27 cellular contexts compared by ENCODE assay signal in genomic region chr3:10444511-10444910, GRCh38.
"Had no signal": no experiment of that assay in that cellular context is flagged by ENCODE, and none has a peak within 500 bp of the region (broad histone marks: within the 10 kb centered on the region; RNA-seq: fewer than 3 reads in every experiment).

No MANE protein-coding gene starts in this region.

- H3K4me1 Mint-ChIP-seq: activated CD8-positive, alpha-beta memory T cell treated with anti-CD3 and anti-CD28 coated beads, Interleukin-2, amount 10 ng/mL, durations not matched to agents 7 days and 5 days; activated naive CD4-positive, alpha-beta T cell treated with anti-CD3 and anti-CD28 coated beads, Interleukin-2, amount 50 U/mL, for 24 hours; nephron had no signal

- DNase-seq: activated B cell treated with CpG ODN at 0.5 μM for 24 hours; activated CD4-positive, alpha-beta memory T cell treated with anti-CD3 and anti-CD28 coated beads for 36 hours; activated CD4-positive, alpha-beta T cell treated with anti-CD3 and anti-CD28 coated beads for 48 hours; activated CD8-positive, alpha-beta memory T cell treated with anti-CD3 and anti-CD28 coated beads, Interleukin-2, amount 10 ng/mL, durations not matched to agents 7 days and 5 days; activated gamma-delta T cell treated with Interleukin-2 at 50 U/mL for 16 hours; adrenal gland; brain microvascular endothelial cell; central memory CD4-positive, alpha-beta T cell; left colon; mesenchymal stem cell; nucleus accumbens; right lobe of liver; stimulated activated CD4-positive, alpha-beta T cell treated with anti-CD3 and anti-CD28 coated beads, Interleukin-15, amount 100 ng/mL, for 24 hours; stimulated activated CD8-positive, alpha-beta memory T cell treated with anti-CD3 and anti-CD28 coated beads, Interleukin-4, amount 100 ng/mL, for 48 hours; stimulated activated naive CD4-positive, alpha-beta T cell; T1000; testis; trophoblast cell had no signal

- H3K4me1 ChIP-seq: adrenal gland, ascending aorta, parathyroid adenoma, testis, vagina had no signal

- H3K27me3 Mint-ChIP-seq: activated B cell treated with CpG ODN at 0.5 μM for 24 hours; activated CD4-positive, alpha-beta memory T cell treated with anti-CD3 and anti-CD28 coated beads for 36 hours; activated naive CD4-positive, alpha-beta T cell treated with anti-CD3 and anti-CD28 coated beads, Interleukin-2, amount 50 U/mL, for 24 hours had no signal

- H3K27ac Mint-ChIP-seq: activated B cell treated with CpG ODN at 0.5 μM for 24 hours; activated CD4-positive, alpha-beta memory T cell treated with anti-CD3 and anti-CD28 coated beads for 36 hours; activated CD8-positive, alpha-beta memory T cell treated with anti-CD3 and anti-CD28 coated beads, Interleukin-2, amount 10 ng/mL, durations not matched to agents 7 days and 5 days; activated naive CD4-positive, alpha-beta T cell treated with anti-CD3 and anti-CD28 coated beads, Interleukin-2, amount 50 U/mL, for 24 hours; nephron; T-helper 1 cell treated with Interleukin-12 subunit alpha and Interleukin-12 subunit beta and Interleukin-4 antibody, amounts not matched to agents 30 μg/mL and 1 μg/mL, for 36 hours had no signal

- ATAC-seq: activated CD8-positive, alpha-beta memory T cell treated with anti-CD3 and anti-CD28 coated beads, Interleukin-2, amount 10 ng/mL, durations not matched to agents 7 days and 5 days; left colon; right lobe of liver had no signal

- H3K4me3 ChIP-seq: adrenal gland, ascending aorta, coronary artery, right lobe of liver, skin epidermis, testis, vagina had no signal

- H3K36me3 Mint-ChIP-seq: activated CD4-positive, alpha-beta memory T cell treated with anti-CD3 and anti-CD28 coated beads for 36 hours; activated CD8-positive, alpha-beta memory T cell treated with anti-CD3 and anti-CD28 coated beads, Interleukin-2, amount 10 ng/mL, durations not matched to agents 7 days and 5 days; activated naive CD4-positive, alpha-beta T cell treated with anti-CD3 and anti-CD28 coated beads, Interleukin-2, amount 50 U/mL, for 24 hours had no signal

- H3K9me3 ChIP-seq: adrenal gland, ascending aorta, right lobe of liver, testis, vagina had no signal

- H3K27me3 ChIP-seq: adrenal gland, ascending aorta, brain microvascular endothelial cell, right lobe of liver, testis, vagina had no signal

- H3K36me3 ChIP-seq: adrenal gland, ascending aorta, brain microvascular endothelial cell, vagina had no signal

- H3K9me3 Mint-ChIP-seq: activated B cell treated with CpG ODN at 0.5 μM for 24 hours; activated CD4-positive, alpha-beta memory T cell treated with anti-CD3 and anti-CD28 coated beads for 36 hours; activated naive CD4-positive, alpha-beta T cell treated with anti-CD3 and anti-CD28 coated beads, Interleukin-2, amount 50 U/mL, for 24 hours; nephron; T-helper 1 cell treated with Interleukin-12 subunit alpha and Interleukin-12 subunit beta and Interleukin-4 antibody, amounts not matched to agents 30 μg/mL and 1 μg/mL, for 36 hours had no signal

- H3K4me3 Mint-ChIP-seq: activated B cell treated with CpG ODN at 0.5 μM for 24 hours; activated CD4-positive, alpha-beta memory T cell treated with anti-CD3 and anti-CD28 coated beads for 36 hours; activated CD8-positive, alpha-beta memory T cell treated with anti-CD3 and anti-CD28 coated beads, Interleukin-2, amount 10 ng/mL, durations not matched to agents 7 days and 5 days; activated naive CD4-positive, alpha-beta T cell treated with anti-CD3 and anti-CD28 coated beads, Interleukin-2, amount 50 U/mL, for 24 hours; nephron; T-helper 1 cell treated with Interleukin-12 subunit alpha and Interleukin-12 subunit beta and Interleukin-4 antibody, amounts not matched to agents 30 μg/mL and 1 μg/mL, for 36 hours had no signal

- H3K27ac ChIP-seq: adrenal gland, ascending aorta, brain microvascular endothelial cell, coronary artery, epithelial cell of prostate, parathyroid adenoma, right lobe of liver, skin epidermis, testis, vagina had no signal
